ENCODE assay signal across 9 cellular contexts in genomic region chr1:101781437-101781836, GRCh38.
DNase-seq lines count a peak whose midpoint lies in the region; ATAC-seq and TF ChIP-seq lines count a peak whose summit lies in the region.
"Had no signal": no experiment of that assay in that cellular context is flagged by ENCODE, and none has a peak within 500 bp of the region (broad histone marks: within the 10 kb centered on the region; RNA-seq: fewer than 3 reads in every experiment).

No MANE protein-coding gene starts in this region.

- DNase-seq in NCI-H187 treated with DMSO at 0.1 percent for 48 hours (lab: John Stamatoyannopoulos, UW) (peak; percentile 25), SKM-1 (lab: John Stamatoyannopoulos, UW; ENCODE audit: unreplicated experiment) (peak; percentile 77), mesenchymal stem cell (peak; percentile 9), smooth muscle cell (lab: John Stamatoyannopoulos, UW; ENCODE audit: unreplicated experiment) (no peak), glomerular visceral epithelial cell (ENCODE audit: extremely low spot score) (no peak)
- DNase-seq in activated CD4-positive, alpha-beta T cell treated with anti-CD3 and anti-CD28 coated beads, Interleukin-2, amount 50 U/mL, for 48 hours: no peak
- DNase-seq: activated naive CD8-positive, alpha-beta T cell treated with anti-CD3 and anti-CD28 coated beads for 36 hours had no signal

- H3K9ac ChIP-seq in mesenchymal stem cell (ENCODE audit: low read length): no peak overlapping the region
- no peak overlapping the region for H3K9ac ChIP-seq in smooth muscle cell (ENCODE audit: low read depth)

- TF ChIP-seq CTCF in smooth muscle cell (IDR thresholded peaks at IDR 0.05; ENCODE audit: borderline replicate concordance, insufficient read depth, poor library complexity, severe bottlenecking): no peak

- no peak overlapping the region for H2BK12ac ChIP-seq in mesenchymal stem cell (ENCODE audit: low read length in 2 of 2)

- H4K91ac ChIP-seq in mesenchymal stem cell (ENCODE audit: low read length): no peak overlapping the region

- peak overlapping the region; percentile 53 for H2AFZ ChIP-seq in mesenchymal stem cell (ENCODE audit: low read depth, low read length)
- no peak overlapping the region for H2AFZ ChIP-seq in smooth muscle cell (ENCODE audit: low read depth)

- H3K79me2 ChIP-seq in smooth muscle cell (ENCODE audit: low read depth): no peaks in the 10 kb centered on the region

- H4K8ac ChIP-seq in mesenchymal stem cell (ENCODE audit: low read length): no peak overlapping the region

- ATAC-seq in GM18505 (IDR thresholded peaks at IDR 0.05; ENCODE audit: unreplicated experiment) (peak; percentile 53), HG03196 (IDR thresholded peaks at IDR 0.05; ENCODE audit: unreplicated experiment) (no peak)

- no peak overlapping the region for H3K27ac ChIP-seq in mesenchymal stem cell (ENCODE audit: low read length, poor library complexity, severe bottlenecking)
- no peak overlapping the region for H3K27ac ChIP-seq in smooth muscle cell (ENCODE audit: low read depth)

- no peak overlapping the region for H2BK15ac ChIP-seq in mesenchymal stem cell (ENCODE audit: low read depth, poor library complexity, severe bottlenecking)

- H3K14ac ChIP-seq in mesenchymal stem cell (ENCODE audit: low read length in 2 of 2): no peak overlapping the region

- H3K36me3 ChIP-seq in mesenchymal stem cell (ENCODE audit: control insufficient read depth in 1 of 2, insufficient read depth in 2 of 2, low read depth in 1 of 2, low read length in 2 of 2) (no peaks in the 10 kb centered on the region), smooth muscle cell (ENCODE audit: low read depth) (no peaks in the 10 kb centered on the region)

- H3K4me1 ChIP-seq in mesenchymal stem cell (ENCODE audit: control insufficient read depth, insufficient read depth, low read depth, low read length): no peaks in the 10 kb centered on the region
- no peaks in the 10 kb centered on the region for H3K4me1 ChIP-seq in smooth muscle cell (ENCODE audit: low read depth)

- no peaks in the 10 kb centered on the region for H4K20me1 ChIP-seq in smooth muscle cell (ENCODE audit: low read depth)

- H2BK5ac ChIP-seq in mesenchymal stem cell (ENCODE audit: low read depth, low read length, poor library complexity, severe bottlenecking): no peak overlapping the region

- H3K4me3 ChIP-seq in mesenchymal stem cell (ENCODE audit: insufficient read depth in 1 of 2, low read depth in 1 of 2, low read length in 2 of 2) (no peak overlapping the region), smooth muscle cell (no peak overlapping the region)

- H3K79me1 ChIP-seq in mesenchymal stem cell (replicated peaks; ENCODE audit: low read length, poor library complexity, severe bottlenecking): no peaks in the 10 kb centered on the region

- H3K18ac ChIP-seq in mesenchymal stem cell (ENCODE audit: low read depth in 1 of 2, low read length in 2 of 2): no peak overlapping the region

- no peak for TF ChIP-seq POLR2A in GM18505 (IDR thresholded peaks at IDR 0.05; ENCODE audit: borderline replicate concordance, extremely low read depth, insufficient read depth, insufficient read length)

- no peaks in the 10 kb centered on the region for H3F3A ChIP-seq in smooth muscle cell (ENCODE audit: low read depth)

- H3K4me2 ChIP-seq in mesenchymal stem cell (ENCODE audit: low read length, poor library complexity, severe bottlenecking) (no peak overlapping the region), smooth muscle cell (no peak overlapping the region)

- H2BK120ac ChIP-seq in mesenchymal stem cell (ENCODE audit: low read depth, low read length): no peak overlapping the region

- H3K9me3 ChIP-seq in mesenchymal stem cell (ENCODE audit: control insufficient read depth, low read length) (no peaks in the 10 kb centered on the region), smooth muscle cell (replicated peaks; ENCODE audit: low read depth) (no peaks in the 10 kb centered on the region)

- H3K27me3 ChIP-seq in mesenchymal stem cell (ENCODE audit: control insufficient read depth in 1 of 2, insufficient read depth in 1 of 2, low read length in 2 of 2): no peaks in the 10 kb centered on the region
- H3K27me3 ChIP-seq in smooth muscle cell (ENCODE audit: low read depth): no peaks in the 10 kb centered on the region

- no peak overlapping the region for H2AK5ac ChIP-seq in mesenchymal stem cell (ENCODE audit: low read length, severe bottlenecking)

- no peak overlapping the region for H3K4ac ChIP-seq in mesenchymal stem cell (ENCODE audit: low read depth in 1 of 2, low read length in 2 of 2)

- no peak overlapping the region for H3K23ac ChIP-seq in mesenchymal stem cell (ENCODE audit: low read length in 2 of 2)

- WGBS in mesenchymal stem cell: 92% methylated on average over 3 of the region's 3 CpGs
- WGBS in smooth muscle cell (ENCODE audit: low lambda C conversion rate): 46% methylated on average over 3 of the region's 3 CpGs

Comparison
In these comparisons a context has a peak if more than half of its experiments do, and no peak if none do; other contexts are left out.
1. DNase-seq: peak in NCI-H187 treated with DMSO at 0.1 percent for 48 hours (single experiment), SKM-1 (single experiment) and mesenchymal stem cell (single experiment); none in smooth muscle cell (single experiment), glomerular visceral epithelial cell (single experiment) and activated CD4-positive, alpha-beta T cell treated with anti-CD3 and anti-CD28 coated beads, Interleukin-2, amount 50 U/mL, for 48 hours (0 of 2).